9 cellular contexts compared by ENCODE assay signal in the genomic region with DNA sequence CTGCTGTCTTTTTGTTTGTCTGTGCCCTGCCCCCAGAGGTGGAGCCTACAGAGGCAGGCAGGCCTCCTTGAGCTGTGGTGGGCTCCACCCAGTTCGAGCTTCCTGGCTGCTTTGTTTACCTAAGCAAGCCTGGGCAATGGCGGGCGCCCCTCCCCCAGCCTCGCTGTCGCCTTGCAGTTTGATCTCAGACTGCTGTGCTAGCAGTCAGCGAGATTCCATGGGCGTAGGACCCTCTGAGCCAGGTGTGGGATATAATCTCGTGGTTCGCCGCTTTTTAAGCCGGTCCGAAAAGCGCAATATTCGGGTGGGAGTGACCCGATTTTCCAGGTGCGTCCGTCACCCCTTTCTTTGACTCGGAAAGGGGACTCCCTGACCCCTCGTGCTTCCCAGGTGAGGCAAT. TPM values are rescaled to one million over a fixed set of nuclear protein-coding genes. Genes with fewer than 3 reads are reported as not detected.
"Had no signal": no experiment of that assay in that cellular context is flagged by ENCODE, and none has a peak within 500 bp of the region (broad histone marks: within the 10 kb centered on the region; RNA-seq: fewer than 3 reads in every experiment).

No MANE protein-coding gene starts in this region.

RNA-seq across cellular contexts. Expression of a gene that starts 42.4 kb away (rescaled TPM):
- total RNA-seq: activated B cell treated with CpG ODN at 0.5 μM for 24 hours; activated CD4-positive, alpha-beta T cell treated with anti-CD3 and anti-CD28 coated beads, Interleukin-2, amount 10 ng/mL, durations not matched to agents 24 days and 14 days; activated CD8-positive, alpha-beta memory T cell treated with anti-CD3 and anti-CD28 coated beads, Interleukin-2, amount 10 ng/mL, durations not matched to agents 7 days and 5 days; activated T-helper 1 cell treated with anti-CD3 and anti-CD28 coated beads, Interleukin-12 subunit alpha, Interleukin-12 subunit beta, Interleukin-2, Interleukin-4 antibody, amounts not matched to agents 30 ng/mL and 10 ng/mL and 1 ng/mL, durations not matched to agents 14 hours and 24 hours and 36 hours; aorta; breast epithelium; MCF 10A; PC-9; SK-MEL-5 had no signal
